1 cellular context compared by ENCODE assay signal in genomic region chr14:62307844-62308243, GRCh38.
TF ChIP-seq lines count a peak whose summit lies in the region.

No MANE protein-coding gene starts in this region.

TF ChIP-seq in GM23338, 12 proteins besides CTCF, POLR2A, EP300 and RAD21 (continued from another document):
- TF ChIP-seq, protein P1, sequence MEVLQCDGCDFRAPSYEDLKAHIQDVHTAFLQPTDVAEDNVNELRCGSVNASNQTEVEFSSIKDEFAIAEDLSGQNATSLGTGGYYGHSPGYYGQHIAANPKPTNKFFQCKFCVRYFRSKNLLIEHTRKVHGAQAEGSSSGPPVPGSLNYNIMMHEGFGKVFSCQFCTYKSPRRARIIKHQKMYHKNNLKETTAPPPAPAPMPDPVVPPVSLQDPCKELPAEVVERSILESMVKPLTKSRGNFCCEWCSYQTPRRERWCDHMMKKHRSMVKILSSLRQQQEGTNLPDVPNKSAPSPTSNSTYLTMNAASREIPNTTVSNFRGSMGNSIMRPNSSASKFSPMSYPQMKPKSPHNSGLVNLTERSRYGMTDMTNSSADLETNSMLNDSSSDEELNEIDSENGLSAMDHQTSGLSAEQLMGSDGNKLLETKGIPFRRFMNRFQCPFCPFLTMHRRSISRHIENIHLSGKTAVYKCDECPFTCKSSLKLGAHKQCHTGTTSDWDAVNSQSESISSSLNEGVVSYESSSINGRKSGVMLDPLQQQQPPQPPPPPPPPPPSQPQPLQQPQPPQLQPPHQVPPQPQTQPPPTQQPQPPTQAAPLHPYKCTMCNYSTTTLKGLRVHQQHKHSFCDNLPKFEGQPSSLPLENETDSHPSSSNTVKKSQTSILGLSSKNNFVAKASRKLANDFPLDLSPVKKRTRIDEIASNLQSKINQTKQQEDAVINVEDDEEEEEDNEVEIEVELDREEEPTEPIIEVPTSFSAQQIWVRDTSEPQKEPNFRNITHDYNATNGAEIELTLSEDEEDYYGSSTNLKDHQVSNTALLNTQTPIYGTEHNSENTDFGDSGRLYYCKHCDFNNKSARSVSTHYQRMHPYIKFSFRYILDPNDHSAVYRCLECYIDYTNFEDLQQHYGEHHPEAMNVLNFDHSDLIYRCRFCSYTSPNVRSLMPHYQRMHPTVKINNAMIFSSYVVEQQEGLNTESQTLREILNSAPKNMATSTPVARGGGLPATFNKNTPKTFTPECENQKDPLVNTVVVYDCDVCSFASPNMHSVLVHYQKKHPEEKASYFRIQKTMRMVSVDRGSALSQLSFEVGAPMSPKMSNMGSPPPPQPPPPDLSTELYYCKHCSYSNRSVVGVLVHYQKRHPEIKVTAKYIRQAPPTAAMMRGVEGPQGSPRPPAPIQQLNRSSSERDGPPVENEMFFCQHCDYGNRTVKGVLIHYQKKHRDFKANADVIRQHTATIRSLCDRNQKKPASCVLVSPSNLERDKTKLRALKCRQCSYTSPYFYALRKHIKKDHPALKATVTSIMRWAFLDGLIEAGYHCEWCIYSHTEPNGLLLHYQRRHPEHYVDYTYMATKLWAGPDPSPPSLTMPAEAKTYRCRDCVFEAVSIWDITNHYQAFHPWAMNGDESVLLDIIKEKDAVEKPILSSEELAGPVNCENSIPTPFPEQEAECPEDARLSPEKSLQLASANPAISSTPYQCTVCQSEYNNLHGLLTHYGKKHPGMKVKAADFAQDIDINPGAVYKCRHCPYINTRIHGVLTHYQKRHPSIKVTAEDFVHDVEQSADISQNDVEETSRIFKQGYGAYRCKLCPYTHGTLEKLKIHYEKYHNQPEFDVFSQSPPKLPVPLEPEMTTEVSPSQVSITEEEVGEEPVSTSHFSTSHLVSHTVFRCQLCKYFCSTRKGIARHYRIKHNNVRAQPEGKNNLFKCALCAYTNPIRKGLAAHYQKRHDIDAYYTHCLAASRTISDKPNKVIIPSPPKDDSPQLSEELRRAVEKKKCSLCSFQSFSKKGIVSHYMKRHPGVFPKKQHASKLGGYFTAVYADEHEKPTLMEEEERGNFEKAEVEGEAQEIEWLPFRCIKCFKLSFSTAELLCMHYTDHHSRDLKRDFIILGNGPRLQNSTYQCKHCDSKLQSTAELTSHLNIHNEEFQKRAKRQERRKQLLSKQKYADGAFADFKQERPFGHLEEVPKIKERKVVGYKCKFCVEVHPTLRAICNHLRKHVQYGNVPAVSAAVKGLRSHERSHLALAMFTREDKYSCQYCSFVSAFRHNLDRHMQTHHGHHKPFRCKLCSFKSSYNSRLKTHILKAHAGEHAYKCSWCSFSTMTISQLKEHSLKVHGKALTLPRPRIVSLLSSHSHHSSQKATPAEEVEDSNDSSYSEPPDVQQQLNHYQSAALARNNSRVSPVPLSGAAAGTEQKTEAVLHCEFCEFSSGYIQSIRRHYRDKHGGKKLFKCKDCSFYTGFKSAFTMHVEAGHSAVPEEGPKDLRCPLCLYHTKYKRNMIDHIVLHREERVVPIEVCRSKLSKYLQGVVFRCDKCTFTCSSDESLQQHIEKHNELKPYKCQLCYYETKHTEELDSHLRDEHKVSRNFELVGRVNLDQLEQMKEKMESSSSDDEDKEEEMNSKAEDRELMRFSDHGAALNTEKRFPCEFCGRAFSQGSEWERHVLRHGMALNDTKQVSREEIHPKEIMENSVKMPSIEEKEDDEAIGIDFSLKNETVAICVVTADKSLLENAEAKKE (CRISPR knock-in tag; IDR thresholded peaks at IDR 0.05), result no peak
- TF ChIP-seq JUNB (IDR thresholded peaks at IDR 0.05; ENCODE audit: unreplicated experiment), result no peak
- TF ChIP-seq ZNF114 (CRISPR knock-in tag; IDR thresholded peaks at IDR 0.05), result no peak
- TF ChIP-seq EZH2 (IDR thresholded peaks at IDR 0.05; ENCODE audit: low read depth, unreplicated experiment), result no peak
- TF ChIP-seq POLR2AphosphoS5 (IDR thresholded peaks at IDR 0.05; ENCODE audit: low read depth), result no peak
- no peak for TF ChIP-seq STAT1 (IDR thresholded peaks at IDR 0.05; ENCODE audit: unreplicated experiment)
TF ChIP-seq in GM23338: peak in this region for 0.
